Comparison of ENCODE assay signal across 25 cellular contexts in the genomic region with DNA sequence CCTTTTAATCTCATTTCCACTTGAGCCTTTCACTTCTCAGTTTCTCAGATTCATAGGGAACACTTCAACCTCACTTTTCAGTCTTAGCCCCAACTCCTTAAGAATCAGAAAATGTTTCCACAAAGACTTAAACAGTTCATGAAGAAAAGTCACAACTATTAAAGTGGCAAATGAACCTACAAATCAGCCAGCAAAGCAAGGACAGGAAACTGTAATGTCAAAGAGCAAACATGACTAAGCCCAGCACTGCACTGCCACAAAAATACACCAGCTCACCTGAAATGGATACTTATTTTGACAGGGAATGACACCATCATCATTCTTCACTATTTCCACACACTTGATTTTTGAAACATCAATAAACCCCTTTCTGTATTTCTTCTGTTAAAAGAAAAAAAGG. TPM values are rescaled to one million over a fixed set of nuclear protein-coding genes. Genes with fewer than 3 reads are reported as not detected.
DNase-seq lines count a peak whose midpoint lies in the region; ATAC-seq and TF ChIP-seq lines count a peak whose summit lies in the region.
"Had no signal": no experiment of that assay in that cellular context is flagged by ENCODE, and none has a peak within 500 bp of the region (broad histone marks: within the 10 kb centered on the region; RNA-seq: fewer than 3 reads in every experiment).

No MANE protein-coding gene starts in this region.

- H3K27me3 ChIP-seq in HCT116 (ENCODE audit: insufficient read depth, low read length) (no peaks in the 10 kb centered on the region), MG63 (no peaks in the 10 kb centered on the region), transverse colon (no peaks in the 10 kb centered on the region)
- H3K27me3 ChIP-seq: right lobe of liver had no signal

- H3K36me3 ChIP-seq in HCT116 (ENCODE audit: control insufficient read depth in 1 of 2, insufficient read depth in 2 of 2, low read length in 2 of 2) (no peaks in the 10 kb centered on the region), MG63 (no peaks in the 10 kb centered on the region), transverse colon (no peaks in the 10 kb centered on the region)
- H3K36me3 ChIP-seq: right lobe of liver had no signal

- no TSS peak for BruUV-seq in HCT116 (replicated peaks; lab: Mats Ljungman, UMichigan)

- H3K79me2 ChIP-seq in HCT116 (ENCODE audit: insufficient read depth, low read length), result no peaks in the 10 kb centered on the region

- H3K4me1 Mint-ChIP-seq in T-helper 17 cell, result peaks cover 4% of the 10 kb centered on the region
- H3K4me1 Mint-ChIP-seq: central memory CD8-positive, alpha-beta T cell had no signal

- no peak overlapping the region; the same call in 1 of the 2 replicates for H3K27ac ChIP-seq in HCT116 (ENCODE audit: low read depth, low read length)
- H3K27ac ChIP-seq in transverse colon, result no peak overlapping the region
- H3K27ac ChIP-seq: lower lobe of right lung, right lobe of liver, thoracic aorta had no signal

- no peaks in the 10 kb centered on the region for H3K27me3 Mint-ChIP-seq in T-helper 17 cell
- H3K27me3 Mint-ChIP-seq: central memory CD8-positive, alpha-beta T cell had no signal

- RAD21 ChIA-PET in HCT116 (lab: Charles Lee; ENCODE audit: low non-redundant PET in 1 of 2, low total read pairs in 2 of 2, uncharacterized antibody in 2 of 2, unreplicated experiment in 2 of 2), result no interaction called here

- CTCF ChIA-PET in HCT116 (lab: Charles Lee), result no interaction called here

- H3K4me3 ChIP-seq in HCT116 (replicated peaks in 1 of 2; ENCODE audit: low read depth in 1 of 2, low read length in 2 of 2), result no peak overlapping the region
- H3K4me3 ChIP-seq in MG63, result no peak overlapping the region
- H3K4me3 ChIP-seq in transverse colon, result no peak overlapping the region
- H3K4me3 ChIP-seq: lower lobe of right lung, right lobe of liver, thoracic aorta had no signal

- POLR2A ChIA-PET in HCT116 (lab: Charles Lee), result no interaction called here

- no peaks in the 10 kb centered on the region for H4K20me1 ChIP-seq in HCT116 (ENCODE audit: insufficient read depth)

- ATAC-seq in HCT116 (no peak), T-helper 17 cell (no peak)
- ATAC-seq: HepG2; stimulated activated effector memory CD8-positive, alpha-beta T cell treated with anti-CD3 and anti-CD28 coated beads, Interleukin-12 subunit alpha, Interleukin-12 subunit beta, amount 100 ng/mL, for 72 hours had no signal

- H3K36me3 Mint-ChIP-seq in T-helper 17 cell (ENCODE audit: low read depth), result peaks cover 2% of the 10 kb centered on the region
- H3K36me3 Mint-ChIP-seq: stimulated activated effector memory CD8-positive, alpha-beta T cell treated with anti-CD3 and anti-CD28 coated beads, Interleukin-12 subunit alpha, Interleukin-12 subunit beta, amount 100 ng/mL, for 72 hours had no signal

- in situ Hi-C loops in transverse colon (cut with MboI; ENCODE audit: low pct_ligation_motif_present in 1 of 4, low pct_unique_long_range_greater_than_20kb in 1 of 4, low sequenced_read_pairs in 3 of 4), result no loop called here

- intact Hi-C loops in HCT116 (cut with micrococcal nuclease) (no loop called here), transverse colon (cut with DNase I; ENCODE audit: low total_unique reads) (no loop called here)

- H3K4me3 Mint-ChIP-seq in T-helper 17 cell, result no peak overlapping the region
- H3K4me3 Mint-ChIP-seq: central memory CD8-positive, alpha-beta T cell; immature natural killer cell; stimulated activated effector memory CD8-positive, alpha-beta T cell treated with anti-CD3 and anti-CD28 coated beads, Interleukin-12 subunit alpha, Interleukin-12 subunit beta, amount 100 ng/mL, for 72 hours had no signal

- H3K27ac Mint-ChIP-seq in T-helper 17 cell, result peak overlapping the region; percentile 37
- H3K27ac Mint-ChIP-seq: stimulated activated effector memory CD8-positive, alpha-beta T cell treated with anti-CD3 and anti-CD28 coated beads, Interleukin-12 subunit alpha, Interleukin-12 subunit beta, amount 100 ng/mL, for 72 hours had no signal

- TF ChIP-seq CTCF in HCT116 (IDR thresholded peaks at IDR 0.05 in 2 of 3, conservative IDR thresholded peaks at IDR 0.05 in 1 of 3; ENCODE audit: borderline replicate concordance in 1 of 3, insufficient read depth in 1 of 3, low read depth in 2 of 3, low read length in 2 of 3) (no peak), transverse colon (IDR thresholded peaks at IDR 0.05) (no peak)

- TF ChIP-seq RAD21 in HCT116 (IDR thresholded peaks at IDR 0.05; ENCODE audit: low read depth), result no peak

- no peaks in the 10 kb centered on the region for H3K9me2 ChIP-seq in HCT116 (ENCODE audit: insufficient read depth)

- H2AFZ ChIP-seq in HCT116 (ENCODE audit: low read depth, low read length, poor library complexity, severe bottlenecking), result no peak overlapping the region

- H3K9me3 ChIP-seq in HCT116 (ENCODE audit: control insufficient read depth in 1 of 2, insufficient read depth in 1 of 2, low read depth in 1 of 2, low read length in 2 of 2) (no peaks in the 10 kb centered on the region), T-helper 17 cell (ENCODE audit: control insufficient read depth, low read length, poor library complexity, severe bottlenecking) (no peaks in the 10 kb centered on the region), MG63 (no peaks in the 10 kb centered on the region), transverse colon (no peaks in the 10 kb centered on the region)
- H3K9me3 ChIP-seq: lower lobe of right lung, right lobe of liver, thoracic aorta had no signal

- no peak for TF ChIP-seq EP300 in transverse colon (IDR thresholded peaks at IDR 0.05; ENCODE audit: low read depth)

- TF ChIP-seq POLR2A in HCT116 (IDR thresholded peaks at IDR 0.05; ENCODE audit: borderline replicate concordance, extremely low read depth, insufficient read depth, insufficient read length), result no peak
- no peak for TF ChIP-seq POLR2A in transverse colon (IDR thresholded peaks at IDR 0.05)

- DNase-seq in EH (ENCODE audit: low read depth) (peak; percentile 16), HCT116 (ENCODE audit: low read depth, low spot score) (no peak), T-helper 17 cell (no peak), lung microvascular endothelial cell (ENCODE audit: low read depth in 2 of 2) (peak; percentile 13 to 33), MG63 (no peak), transverse colon (no peak), MV-4-11 (lab: John Stamatoyannopoulos, UW) (no peak)
- DNase-seq: activated CD4-positive, alpha-beta T cell treated with anti-CD3 and anti-CD28 coated beads for 48 hours; activated CD8-positive, alpha-beta memory T cell treated with anti-CD3 and anti-CD28 coated beads, Interleukin-2, amount 50 U/mL, for 4 hours; activated gamma-delta T cell; anterior cingulate cortex; effector CD4-positive, alpha-beta T cell; head of caudate nucleus; immature natural killer cell; lower lobe of right lung; NCI-H1694 treated with DMSO at 0.1 percent for 48 hours; NK-92 treated with Interleukin-12 subunit alpha and Interleukin-12 subunit beta, amount 100 ng/mL, for 24 hours; occipital lobe; right lobe of liver; SW 1271 had no signal

- H3K4me1 ChIP-seq in HCT116 (ENCODE audit: control insufficient read depth in 1 of 2, insufficient read depth in 2 of 2, low read length in 2 of 2), result peaks cover 30 to 45% of the 10 kb centered on the region in 2 experiments
- H3K4me1 ChIP-seq in transverse colon, result peaks cover 0 to 6% (median 0%) of the 10 kb centered on the region in 4 donors
- H3K4me1 ChIP-seq: right lobe of liver had no signal

- 0 out of 2 replicates have a peak overlapping the region, but pooled peaks have one; percentile 4 for H3K9ac ChIP-seq in HCT116 (ENCODE audit: low read length)

- peak overlapping the region; percentile 49 for H3K4me2 ChIP-seq in HCT116 (ENCODE audit: low read length)

TF ChIP-seq in HCT116, 20 proteins besides CTCF, POLR2A, EP300 and RAD21 (continues in another document):
- TF ChIP-seq, protein P1, sequence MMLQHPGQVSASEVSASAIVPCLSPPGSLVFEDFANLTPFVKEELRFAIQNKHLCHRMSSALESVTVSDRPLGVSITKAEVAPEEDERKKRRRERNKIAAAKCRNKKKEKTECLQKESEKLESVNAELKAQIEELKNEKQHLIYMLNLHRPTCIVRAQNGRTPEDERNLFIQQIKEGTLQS (IDR thresholded peaks at IDR 0.05), result no peak
- TF ChIP-seq CEBPB (IDR thresholded peaks at IDR 0.05; ENCODE audit: low read depth) (no peak), JUND (IDR thresholded peaks at IDR 0.05) (no peak), ZNF274 (IDR thresholded peaks at IDR 0.05; ENCODE audit: low read depth, low read length) (no peak), CBX3 (IDR thresholded peaks at IDR 0.05; ENCODE audit: low read depth) (no peak), YY1 (IDR thresholded peaks at IDR 0.05; ENCODE audit: extremely low read depth, insufficient replicate concordance, low read depth, low read length) (no peak), EZH2phosphoT487 (IDR thresholded peaks at IDR 0.05; ENCODE audit: borderline replicate concordance) (no peak), SP1 (IDR thresholded peaks at IDR 0.05; ENCODE audit: low read depth) (no peak), SIN3A (IDR thresholded peaks at IDR 0.05; ENCODE audit: low read depth) (no peak), SRF (IDR thresholded peaks at IDR 0.05; ENCODE audit: low read depth) (no peak)

RNA-seq across cellular contexts. Expression of gene TXK, which starts 41.8 kb away (rescaled TPM):
- 1.7 TPM for total RNA-seq in HCT116 (2021; ENCODE audit: unreplicated experiment)
- polyA plus RNA-seq in HCT116 (2012), result 0.20 and 0.47 TPM in 2 replicates
- 10 to 100 TPM; 52.4 to 53.2 TPM for total RNA-seq in T-helper 17 cell
- 0.20 TPM in 1 of 2 replicates, not detected in the other for total RNA-seq in lung microvascular endothelial cell
- total RNA-seq in MG63 (2014; rRNA removed; shearing (Covaris generic); ENCODE audit: low replicate concordance), result not detected in 2 replicates
- 1 to 10 TPM; 2.6 to 10.0 (median 6.8) TPM for total RNA-seq in transverse colon
- total RNA-seq: H7, HepG2 had no signal
- polyA plus RNA-seq: HepG2 had no signal

Comparison
In these comparisons a context has a peak if more than half of its experiments do, and no peak if none do; other contexts are left out.
1. DNase-seq: peak in EH (single experiment) and lung microvascular endothelial cell (2 of 2); none in HCT116 (single experiment), T-helper 17 cell (0 of 3), MG63 (single experiment), transverse colon (single experiment) and MV-4-11 (single experiment).
2. RNA of gene TXK, which starts 41.8 kb away (total RNA-seq): 52.4 to 53.2 TPM in T-helper 17 cell; 2.6 to 10.0 TPM in transverse colon, 1.7 TPM in HCT116 (single experiment), 0.20 TPM in lung microvascular endothelial cell and not detected in MG63; every median in the first group is over 4 times any median in the second.